In genomic region chr1:236149003-236149595, GRCh38 we compare ENCODE assay signal across 15 cellular contexts.
"Had no signal": no experiment of that assay in that cellular context is flagged by ENCODE, and none has a peak within 500 bp of the region (broad histone marks: within the 10 kb centered on the region; RNA-seq: fewer than 3 reads in every experiment).

No MANE protein-coding gene starts in this region.

- DNase-seq: activated CD4-positive, alpha-beta T cell treated with anti-CD3 and anti-CD28 coated beads for 36 hours; activated CD8-positive, alpha-beta memory T cell treated with anti-CD3 and anti-CD28 coated beads, Interleukin-2, amount 50 U/mL, for 4 hours; activated CD8-positive, alpha-beta T cell treated with anti-CD3 and anti-CD28 coated beads for 36 hours; activated gamma-delta T cell treated with Interleukin-2 at 50 U/mL for 16 hours; activated naive CD8-positive, alpha-beta T cell treated with anti-CD3 and anti-CD28 coated beads, Interleukin-2, amount 10 ng/mL, durations not matched to agents 7 days and 5 days; activated T-cell treated with anti-CD3 and anti-CD28 coated beads, Interleukin-2, amount 50 U/mL, for 72 hours; effector memory CD4-positive, alpha-beta T cell; hippocampal formation; ovary; stimulated activated CD4-positive, alpha-beta T cell treated with anti-CD3 and anti-CD28 coated beads, Interleukin-4, amount 100 ng/mL, for 4 hours; uterus had no signal

- H3K27me3 ChIP-seq: gastroesophageal sphincter, ovary, uterus had no signal

- ATAC-seq: activated CD4-positive, alpha-beta T cell treated with anti-CD3 and anti-CD28 coated beads for 36 hours; activated CD8-positive, alpha-beta T cell treated with anti-CD3 and anti-CD28 coated beads for 36 hours; gastroesophageal sphincter had no signal

- H3K36me3 ChIP-seq: gastroesophageal sphincter, ovary, uterus had no signal

- H3K4me1 ChIP-seq: uterus had no signal

- H3K4me3 ChIP-seq: coronary artery, gastroesophageal sphincter, ovary, skin epidermis, uterus had no signal

- H3K27ac ChIP-seq: coronary artery, epithelial cell of prostate, gastroesophageal sphincter, ovary, uterus had no signal

- H3K9me3 ChIP-seq: gastroesophageal sphincter, ovary, uterus had no signal
